In genomic region chr12:120048258-120048657, GRCh38 we compare ENCODE assay signal across 15 cellular contexts.
"Had no signal": no experiment of that assay in that cellular context is flagged by ENCODE, and none has a peak within 500 bp of the region (broad histone marks: within the 10 kb centered on the region; RNA-seq: fewer than 3 reads in every experiment).

No MANE protein-coding gene starts in this region.

- H3K4me1 Mint-ChIP-seq: neural crest cell had no signal

- FAIRE-seq: keratinocyte, pancreas had no signal

- H3K4me3 Mint-ChIP-seq: neural crest cell had no signal

- ATAC-seq: gastroesophageal sphincter, left lung, pancreas had no signal

- DNase-seq: activated CD8-positive, alpha-beta memory T cell treated with anti-CD3 and anti-CD28 coated beads, Interleukin-2, amount 50 U/mL, for 4 hours; activated effector memory CD4-positive, alpha-beta T cell treated with Interleukin-2 at 50 U/mL for 16 hours; adrenal gland; caudate nucleus; cortex of kidney; effector memory CD4-positive, alpha-beta T cell; left lung; mesenchymal stem cell; pancreas; stimulated activated CD4-positive, alpha-beta T cell treated with anti-CD3 and anti-CD28 coated beads, Interleukin-4, amount 100 ng/mL, for 1 hour; T1000; tibial artery had no signal
